In the genomic region with DNA sequence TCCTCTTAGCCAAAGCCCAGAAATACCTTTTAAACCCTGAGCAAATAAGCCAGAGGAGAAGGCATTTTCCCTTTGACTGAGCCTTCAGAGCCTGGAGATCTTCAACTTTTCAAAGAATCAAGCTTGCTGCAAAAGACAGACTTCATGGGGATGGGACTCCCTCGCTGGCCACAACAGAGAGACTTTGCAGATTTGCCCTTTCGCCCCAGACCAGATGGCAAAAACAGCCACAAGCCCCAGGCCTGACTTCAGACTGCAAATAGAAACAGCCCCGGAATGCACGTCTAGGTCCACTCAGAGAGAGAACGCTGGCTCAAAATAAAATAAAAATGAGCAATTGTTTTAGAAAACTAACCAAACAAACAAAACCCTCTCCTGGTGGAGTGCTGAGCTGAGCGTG, we compare ENCODE assay signal across 19 cellular contexts.
A peak's percentile ranks its signal among the peaks of the same experiment; 100 is the strongest.
DNase-seq lines count a peak whose midpoint lies in the region; ATAC-seq and TF ChIP-seq lines count a peak whose summit lies in the region.
"Had no signal": no experiment of that assay in that cellular context is flagged by ENCODE, and none has a peak within 500 bp of the region (broad histone marks: within the 10 kb centered on the region; RNA-seq: fewer than 3 reads in every experiment).

No MANE protein-coding gene starts in this region.

- no peak overlapping the region for H2BK12ac ChIP-seq in trophoblast cell (ENCODE audit: low read length)

- H2BK5ac ChIP-seq in trophoblast cell (ENCODE audit: low read depth, low read length, poor library complexity): no peak overlapping the region

- H3K4me3 Mint-ChIP-seq in activated T-cell treated with anti-CD3 and anti-CD28 coated beads, Interleukin-2, amount 50 U/mL, for 24 hours: no peak overlapping the region
- no peak overlapping the region for H3K4me3 Mint-ChIP-seq in activated CD8-positive, alpha-beta T cell treated with anti-CD3 and anti-CD28 coated beads, Interleukin-2, amount 10 ng/mL, durations not matched to agents 7 days and 5 days

- no peaks in the 10 kb centered on the region for H3K27me3 ChIP-seq in SJSA1 (replicated peaks)
- H3K27me3 ChIP-seq in fibroblast of lung (ENCODE audit: control insufficient read depth, insufficient read depth, low read length): no peaks in the 10 kb centered on the region
- H3K27me3 ChIP-seq in liver (ENCODE audit: control insufficient read depth in 4 of 4, insufficient read depth in 4 of 4, low read length in 3 of 4): no peaks in the 10 kb centered on the region
- H3K27me3 ChIP-seq in trophoblast cell (ENCODE audit: insufficient read depth, low read length): no peaks in the 10 kb centered on the region

- 51% methylated on average over 6 of the region's 6 CpGs for WGBS in liver
- WGBS in trophoblast cell (ENCODE audit: extremely low coverage, insufficient coverage, insufficient read length): no CpG with 5 or more reads among the region's 6 CpGs

- no peak overlapping the region for H3K18ac ChIP-seq in trophoblast cell (ENCODE audit: low read length)

- H2BK120ac ChIP-seq in trophoblast cell (ENCODE audit: insufficient read depth, low read length, poor library complexity): no peak overlapping the region

- no peak overlapping the region for H3K4me3 ChIP-seq in SJSA1
- no peak overlapping the region for H3K4me3 ChIP-seq in fibroblast of lung (replicated peaks in 1 of 4; ENCODE audit: control extremely low read depth in 1 of 4, insufficient read depth in 1 of 4, low read depth in 3 of 4, low read length in 4 of 4)
- no peak overlapping the region for H3K4me3 ChIP-seq in liver (ENCODE audit: low read depth in 1 of 3, low read length in 3 of 3)
- H3K4me3 ChIP-seq in trophoblast cell (ENCODE audit: low read depth, low read length): no peak overlapping the region
- H3K4me3 ChIP-seq: GM12878, PC-9 had no signal

- no peak overlapping the region for H3K4ac ChIP-seq in trophoblast cell (ENCODE audit: low read depth, low read length)

- peaks cover 38% of the 10 kb centered on the region for H3K4me1 ChIP-seq in SJSA1 (replicated peaks)
- peaks cover 18% of the 10 kb centered on the region for H3K4me1 ChIP-seq in fibroblast of lung (ENCODE audit: control insufficient read depth, extremely low read depth, insufficient read depth, low read length)
- H3K4me1 ChIP-seq in liver (ENCODE audit: control insufficient read depth in 4 of 4, insufficient read depth in 4 of 4, low read length in 3 of 4): peaks cover 0 to 5% (median 1%) of the 10 kb centered on the region in 4 donors
- H3K4me1 ChIP-seq in trophoblast cell (ENCODE audit: control insufficient read depth in 1 of 2, insufficient read depth in 2 of 2, low read length in 2 of 2): peaks cover 5 to 6% of the 10 kb centered on the region in 2 experiments

- no peak for ATAC-seq in HG03520 (IDR thresholded peaks at IDR 0.05; ENCODE audit: unreplicated experiment)
- ATAC-seq in activated CD8-positive, alpha-beta T cell treated with anti-CD3 and anti-CD28 coated beads, Interleukin-2, amount 10 ng/mL, durations not matched to agents 7 days and 5 days: no peak
- ATAC-seq: GM12878, Right ventricle myocardium inferior had no signal

- TF ChIP-seq CTCF in fibroblast of lung (conservative IDR thresholded peaks at IDR 0.05 in 1 of 2, IDR thresholded peaks at IDR 0.05 in 1 of 2; ENCODE audit: low read depth in 1 of 2, low read length in 2 of 2) (no peak), liver (IDR thresholded peaks at IDR 0.05; ENCODE audit: low read depth, low read length, missing input control) (no peak)

- peak in 1 of 2 donors; percentile 14 for TF ChIP-seq RAD21 in liver (IDR thresholded peaks at IDR 0.05)

- peaks cover 4% of the 10 kb centered on the region for H3K4me1 Mint-ChIP-seq in activated T-cell treated with anti-CD3 and anti-CD28 coated beads, Interleukin-2, amount 50 U/mL, for 24 hours (ENCODE audit: low read depth)
- H3K4me1 Mint-ChIP-seq in activated CD8-positive, alpha-beta T cell treated with anti-CD3 and anti-CD28 coated beads, Interleukin-2, amount 10 ng/mL, durations not matched to agents 7 days and 5 days (ENCODE audit: low read depth): peaks cover 18% of the 10 kb centered on the region

- no peaks in the 10 kb centered on the region for H3K27me3 Mint-ChIP-seq in activated T-cell treated with anti-CD3 and anti-CD28 coated beads, Interleukin-2, amount 50 U/mL, for 24 hours
- H3K27me3 Mint-ChIP-seq in activated CD8-positive, alpha-beta T cell treated with anti-CD3 and anti-CD28 coated beads, Interleukin-2, amount 10 ng/mL, durations not matched to agents 7 days and 5 days (ENCODE audit: low read depth): peaks cover 3% of the 10 kb centered on the region

- H3K14ac ChIP-seq in trophoblast cell (ENCODE audit: low read length): no peak overlapping the region

- no peak overlapping the region for H2AFZ ChIP-seq in fibroblast of lung (ENCODE audit: low read length)
- H2AFZ ChIP-seq in trophoblast cell (ENCODE audit: insufficient read depth, low read length, poor library complexity): no peak overlapping the region
- H2AFZ ChIP-seq: PC-9 had no signal

- H3K36me3 Mint-ChIP-seq in activated T-cell treated with anti-CD3 and anti-CD28 coated beads, Interleukin-2, amount 50 U/mL, for 24 hours (ENCODE audit: low read depth): no peaks in the 10 kb centered on the region
- H3K36me3 Mint-ChIP-seq in activated CD8-positive, alpha-beta T cell treated with anti-CD3 and anti-CD28 coated beads, Interleukin-2, amount 10 ng/mL, durations not matched to agents 7 days and 5 days (ENCODE audit: low read depth): no peaks in the 10 kb centered on the region

- H3K23ac ChIP-seq in trophoblast cell (ENCODE audit: low read length): no peak overlapping the region

- no peak overlapping the region for H4K91ac ChIP-seq in trophoblast cell (ENCODE audit: low read depth, low read length)

- H4K20me1 ChIP-seq in fibroblast of lung (ENCODE audit: control insufficient read depth, extremely low read depth, insufficient read depth, low read length): no peaks in the 10 kb centered on the region

- POLR2A ChIA-PET in activated CD8-positive, alpha-beta T cell treated with anti-CD3 and anti-CD28 coated beads, Interleukin-2, amount 10 ng/mL, durations not matched to agents 7 days and 5 days (lab: Charles Lee): no interaction called here

- H2AK5ac ChIP-seq in trophoblast cell (ENCODE audit: low read length): no peak overlapping the region

- H3K9me3 ChIP-seq in SJSA1 (replicated peaks) (no peaks in the 10 kb centered on the region), fibroblast of lung (ENCODE audit: control insufficient read depth, insufficient read depth, low read depth, low read length) (no peaks in the 10 kb centered on the region), liver (ENCODE audit: control insufficient read depth in 4 of 4, low read length in 3 of 4) (no peaks in the 10 kb centered on the region), trophoblast cell (ENCODE audit: insufficient read depth, low read depth, low read length) (no peaks in the 10 kb centered on the region)
- H3K9me3 ChIP-seq: Caco-2 had no signal

- no peak overlapping the region for H4K12ac ChIP-seq in trophoblast cell (ENCODE audit: low read depth, low read length)

- H3K79me1 ChIP-seq in trophoblast cell (ENCODE audit: low read length): peaks cover 3% of the 10 kb centered on the region

- no peak overlapping the region for H4K8ac ChIP-seq in trophoblast cell (ENCODE audit: low read depth, low read length)

- H3K4me2 ChIP-seq in fibroblast of lung (ENCODE audit: extremely low read depth, insufficient read depth, low read length) (peak overlapping the region; percentile 23), trophoblast cell (ENCODE audit: low read length) (no peak overlapping the region)
- H3K4me2 ChIP-seq: PC-9 had no signal

- H3K9ac ChIP-seq in fibroblast of lung (ENCODE audit: insufficient read depth, low read length) (no peak overlapping the region), liver (ENCODE audit: low read depth in 1 of 2, low read length in 2 of 2) (no peak overlapping the region), trophoblast cell (ENCODE audit: low read length) (no peak overlapping the region)

- H3K9me3 Mint-ChIP-seq in activated T-cell treated with anti-CD3 and anti-CD28 coated beads, Interleukin-2, amount 50 U/mL, for 24 hours: no peaks in the 10 kb centered on the region
- H3K9me3 Mint-ChIP-seq in activated CD8-positive, alpha-beta T cell treated with anti-CD3 and anti-CD28 coated beads, Interleukin-2, amount 10 ng/mL, durations not matched to agents 7 days and 5 days (ENCODE audit: insufficient read depth): no peaks in the 10 kb centered on the region

- H3K79me2 ChIP-seq in fibroblast of lung (ENCODE audit: control insufficient read depth, insufficient read depth, low read length) (no peaks in the 10 kb centered on the region), trophoblast cell (ENCODE audit: control insufficient read depth, insufficient read depth, low read length, poor library complexity) (no peaks in the 10 kb centered on the region)

- H3K27ac ChIP-seq in SJSA1 (peak overlapping the region; percentile 17; the same call in 1 of the 2 replicates), fibroblast of lung (ENCODE audit: insufficient read depth, low read length) (no peak overlapping the region), liver (ENCODE audit: low read depth in 1 of 2, low read length in 2 of 2) (no peak overlapping the region), trophoblast cell (ENCODE audit: low read depth, low read length) (peak overlapping the region; percentile 88)
- H3K27ac ChIP-seq: PC-9 had no signal

- no peaks in the 10 kb centered on the region for H3K36me3 ChIP-seq in SJSA1
- H3K36me3 ChIP-seq in fibroblast of lung (ENCODE audit: control insufficient read depth, insufficient read depth, low read length): no peaks in the 10 kb centered on the region
- no peaks in the 10 kb centered on the region for H3K36me3 ChIP-seq in liver (ENCODE audit: control insufficient read depth in 4 of 4, insufficient read depth in 3 of 4, low read depth in 1 of 4, low read length in 3 of 4)
- H3K36me3 ChIP-seq in trophoblast cell (ENCODE audit: control insufficient read depth in 1 of 2, insufficient read depth in 2 of 2, low read length in 2 of 2): no peaks in the 10 kb centered on the region

- DNase-seq in SJSA1 (ENCODE audit: low read depth in 1 of 2, low spot score in 2 of 2) (peak in 1 of 2 experiments; percentile 44), fibroblast of lung (ENCODE audit: low read depth in 2 of 2) (peak in 1 of 2 donors; percentile 28), trophoblast cell (no peak), NCI-H1436 (lab: John Stamatoyannopoulos, UW) (no peak)
- DNase-seq in activated T-cell treated with anti-CD3 and anti-CD28 coated beads, Interleukin-2, amount 50 U/mL, for 24 hours: no peak
- no peak for DNase-seq in activated CD8-positive, alpha-beta T cell treated with anti-CD3 and anti-CD28 coated beads, Interleukin-2, amount 10 ng/mL, durations not matched to agents 7 days and 5 days
- DNase-seq: AML-193, Caco-2, H7, MV-4-11, NCI-H1436 treated with DMSO at 0.1 percent for 48 hours, NCI-H2107, NCI-H226, NCI-H526 treated with DMSO at 0.1 percent for 48 hours, PC-9 had no signal

- H3K27ac Mint-ChIP-seq in activated T-cell treated with anti-CD3 and anti-CD28 coated beads, Interleukin-2, amount 50 U/mL, for 24 hours: no peak overlapping the region
- H3K27ac Mint-ChIP-seq in activated CD8-positive, alpha-beta T cell treated with anti-CD3 and anti-CD28 coated beads, Interleukin-2, amount 10 ng/mL, durations not matched to agents 7 days and 5 days: no peak overlapping the region

- CTCF ChIA-PET in activated CD8-positive, alpha-beta T cell treated with anti-CD3 and anti-CD28 coated beads, Interleukin-2, amount 10 ng/mL, durations not matched to agents 7 days and 5 days (lab: Charles Lee): no interaction called here

Comparison
In these comparisons a context has a peak if more than half of its experiments do, and no peak if none do; other contexts are left out.
1. H3K27ac ChIP-seq: peak in SJSA1 (single experiment) and trophoblast cell (single experiment); none in fibroblast of lung (single experiment) and liver (0 of 2).